22 cellular contexts compared by ENCODE assay signal in the genomic region with DNA sequence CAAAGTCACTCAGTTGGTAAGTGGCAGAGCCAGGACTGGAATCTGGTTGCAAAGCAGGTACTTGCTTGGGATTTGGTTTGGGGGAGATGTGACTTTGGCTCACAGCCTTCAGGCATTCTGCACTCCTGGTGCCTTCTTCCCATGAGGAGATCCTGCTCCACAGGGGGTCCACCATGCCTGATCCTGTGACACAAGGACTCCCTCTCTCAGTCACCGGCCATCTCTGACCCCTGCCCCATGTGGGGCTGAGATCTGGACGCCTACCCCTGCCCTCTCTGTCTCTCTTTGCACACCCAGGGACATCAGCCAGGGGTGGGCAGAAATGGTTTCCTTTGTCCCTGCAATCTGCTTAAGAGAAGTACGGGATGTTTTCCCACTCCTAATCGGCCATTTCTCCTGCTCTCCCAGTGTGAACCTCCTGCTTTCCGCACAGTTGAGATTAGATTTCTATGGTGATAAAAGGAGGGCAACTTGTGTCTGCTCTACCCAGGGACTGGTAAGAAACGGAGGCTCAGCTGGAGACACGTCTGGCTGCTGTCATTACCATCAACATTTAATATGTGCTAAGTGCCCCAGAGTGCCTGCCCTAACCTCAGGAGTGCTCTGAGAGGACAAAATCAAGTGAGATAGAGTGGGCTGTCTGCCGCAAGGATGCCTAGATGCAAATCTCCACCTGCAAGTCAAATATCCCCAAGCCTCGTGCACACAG. TPM values are rescaled to one million over a fixed set of nuclear protein-coding genes. Genes with fewer than 3 reads are reported as not detected.
A peak's percentile ranks its signal among the peaks of the same experiment; 100 is the strongest.
DNase-seq lines count a peak whose midpoint lies in the region; ATAC-seq, FAIRE-seq and TF ChIP-seq lines count a peak whose summit lies in the region.
"Had no signal": no experiment of that assay in that cellular context is flagged by ENCODE, and none has a peak within 500 bp of the region (broad histone marks: within the 10 kb centered on the region; RNA-seq: fewer than 3 reads in every experiment).

No MANE protein-coding gene starts in this region.

- no peak overlapping the region for H3K27ac ChIP-seq in HEK293 (ENCODE audit: extremely low read depth, low read depth, low read length)
- H3K27ac ChIP-seq: KMS-11, parathyroid adenoma, WERI-Rb-1 had no signal

- H3K4me3 ChIP-seq in HEK293 (ENCODE audit: low read depth, low read length) (no peak overlapping the region), bronchial epithelial cell (ENCODE audit: low read depth, low read length) (no peak overlapping the region)
- H3K4me3 ChIP-seq: heart left ventricle had no signal

- FAIRE-seq in bronchial epithelial cell (lab: Jason Lieb, UNC): peak; percentile 32
- FAIRE-seq: H54, small intestine had no signal

- no peak for ATAC-seq in HG02840 (IDR thresholded peaks at IDR 0.05; ENCODE audit: low FRiP score, unreplicated experiment)
- ATAC-seq: activated CD8-positive, alpha-beta T cell treated with anti-CD3 and anti-CD28 coated beads, Interleukin-2, amount 10 ng/mL, durations not matched to agents 7 days and 5 days; heart left ventricle had no signal

- DNase-seq in NCI-H146 (lab: John Stamatoyannopoulos, UW) (peak; percentile 53), bronchial epithelial cell (ENCODE audit: low read depth) (no peak), posterior vena cava (ENCODE audit: low spot score) (peak; percentile 48), T-helper 9 cell (no peak), NCI-H446 treated with DMSO at 0.1 percent for 48 hours (lab: John Stamatoyannopoulos, UW) (no peak)
- DNase-seq: activated CD8-positive, alpha-beta T cell treated with anti-CD3 and anti-CD28 coated beads, Interleukin-2, amount 10 ng/mL, durations not matched to agents 7 days and 5 days; COR-L47; NCI-H524; OCI-M1; SHP77 treated with DMSO at 0.1 percent for 48 hours; small intestine; stimulated activated CD4-positive, alpha-beta T cell treated with anti-CD3 and anti-CD28 coated beads, Interleukin-4, amount 100 ng/mL, for 4 hours; substantia nigra; T-helper 1 cell; WERI-Rb-1 had no signal

- POLR2A ChIA-PET in HEK293 (lab: Yijun Ruan, JAX): no interaction called here

- TF ChIP-seq CTCF in HEK293 (tag by site-specific recombination; IDR thresholded peaks at IDR 0.05): no peak
- TF ChIP-seq CTCF in bronchial epithelial cell (IDR thresholded peaks at IDR 0.05; ENCODE audit: insufficient read depth, low read length, severe bottlenecking): no peak

- peaks cover 7% of the 10 kb centered on the region for H3K27me3 ChIP-seq in bronchial epithelial cell (ENCODE audit: control insufficient read depth, insufficient read depth, low read length)
- H3K27me3 ChIP-seq: heart left ventricle had no signal

- H3K9me3 ChIP-seq in HEK293 (ENCODE audit: control insufficient read depth, insufficient read depth, low read depth, low read length): no peaks in the 10 kb centered on the region

- CTCF ChIA-PET in HEK293 (lab: Yijun Ruan, JAX): no interaction called here

- H3K36me3 ChIP-seq in HEK293 (ENCODE audit: control insufficient read depth in 2 of 2, insufficient read depth in 1 of 2, low read length in 2 of 2) (no peaks in the 10 kb centered on the region), bronchial epithelial cell (ENCODE audit: control insufficient read depth, insufficient read depth, low read length) (no peaks in the 10 kb centered on the region)
- H3K36me3 ChIP-seq: heart left ventricle, WERI-Rb-1 had no signal

- no peaks in the 10 kb centered on the region for H3K4me1 ChIP-seq in HEK293 (ENCODE audit: control insufficient read depth, insufficient read depth, low read length)
- H3K4me1 ChIP-seq: parathyroid adenoma had no signal

- intact Hi-C loops in posterior vena cava (cut with DNase I): no loop called here

TF ChIP-seq in HEK293, 187 proteins besides CTCF, POLR2A, EP300 and RAD21:
- peak; percentile 98 for TF ChIP-seq ZIC2 (tag by site-specific recombination; IDR thresholded peaks at IDR 0.05)
- peak; percentile 31; the same call in 1 of the 2 replicates for TF ChIP-seq SCRT2 (tag by site-specific recombination; IDR thresholded peaks at IDR 0.05)
- TF ChIP-seq TRIM28 (IDR thresholded peaks at IDR 0.05; ENCODE audit: borderline replicate concordance, low read length): 0 out of 2 replicates have a peak, but pooled peaks have one; percentile 39
- peak; percentile 54 for TF ChIP-seq GLIS1 (tag by site-specific recombination; IDR thresholded peaks at IDR 0.05)
- no peak for TF ChIP-seq ZNF37A (tag by site-specific recombination; IDR thresholded peaks at IDR 0.05)
- TF ChIP-seq ZNF19 (tag by site-specific recombination; IDR thresholded peaks at IDR 0.05; ENCODE audit: low read depth): no peak
- TF ChIP-seq, protein P1, sequence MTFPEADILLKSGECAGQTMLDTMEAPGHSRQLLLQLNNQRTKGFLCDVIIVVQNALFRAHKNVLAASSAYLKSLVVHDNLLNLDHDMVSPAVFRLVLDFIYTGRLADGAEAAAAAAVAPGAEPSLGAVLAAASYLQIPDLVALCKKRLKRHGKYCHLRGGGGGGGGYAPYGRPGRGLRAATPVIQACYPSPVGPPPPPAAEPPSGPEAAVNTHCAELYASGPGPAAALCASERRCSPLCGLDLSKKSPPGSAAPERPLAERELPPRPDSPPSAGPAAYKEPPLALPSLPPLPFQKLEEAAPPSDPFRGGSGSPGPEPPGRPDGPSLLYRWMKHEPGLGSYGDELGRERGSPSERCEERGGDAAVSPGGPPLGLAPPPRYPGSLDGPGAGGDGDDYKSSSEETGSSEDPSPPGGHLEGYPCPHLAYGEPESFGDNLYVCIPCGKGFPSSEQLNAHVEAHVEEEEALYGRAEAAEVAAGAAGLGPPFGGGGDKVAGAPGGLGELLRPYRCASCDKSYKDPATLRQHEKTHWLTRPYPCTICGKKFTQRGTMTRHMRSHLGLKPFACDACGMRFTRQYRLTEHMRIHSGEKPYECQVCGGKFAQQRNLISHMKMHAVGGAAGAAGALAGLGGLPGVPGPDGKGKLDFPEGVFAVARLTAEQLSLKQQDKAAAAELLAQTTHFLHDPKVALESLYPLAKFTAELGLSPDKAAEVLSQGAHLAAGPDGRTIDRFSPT (tag by site-specific recombination; IDR thresholded peaks at IDR 0.05): no peak
- TF ChIP-seq, protein P2, sequence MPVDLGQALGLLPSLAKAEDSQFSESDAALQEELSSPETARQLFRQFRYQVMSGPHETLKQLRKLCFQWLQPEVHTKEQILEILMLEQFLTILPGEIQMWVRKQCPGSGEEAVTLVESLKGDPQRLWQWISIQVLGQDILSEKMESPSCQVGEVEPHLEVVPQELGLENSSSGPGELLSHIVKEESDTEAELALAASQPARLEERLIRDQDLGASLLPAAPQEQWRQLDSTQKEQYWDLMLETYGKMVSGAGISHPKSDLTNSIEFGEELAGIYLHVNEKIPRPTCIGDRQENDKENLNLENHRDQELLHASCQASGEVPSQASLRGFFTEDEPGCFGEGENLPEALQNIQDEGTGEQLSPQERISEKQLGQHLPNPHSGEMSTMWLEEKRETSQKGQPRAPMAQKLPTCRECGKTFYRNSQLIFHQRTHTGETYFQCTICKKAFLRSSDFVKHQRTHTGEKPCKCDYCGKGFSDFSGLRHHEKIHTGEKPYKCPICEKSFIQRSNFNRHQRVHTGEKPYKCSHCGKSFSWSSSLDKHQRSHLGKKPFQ (tag by site-specific recombination; IDR thresholded peaks at IDR 0.05): peak; percentile 50; the same call in 1 of the 2 replicates

RNA-seq across cellular contexts. Expression of a gene that starts 11.1 kb away (rescaled TPM):
- total RNA-seq in bronchial epithelial cell (not detected in 2 replicates), posterior vena cava (100 to 1,000 TPM in 1 of 2 donors, 10 to 100 TPM in 1; 62.8 to 107 TPM)
- total RNA-seq: B cell had no signal

RNA-seq across cellular contexts. Expression of a gene that starts 41.6 kb away (rescaled TPM):
- total RNA-seq in bronchial epithelial cell (0.53 and 11.5 TPM in 2 replicates), posterior vena cava (under 1 TPM; 0.24 to 0.37 TPM)

Comparison
In these comparisons a context has a peak if more than half of its experiments do, and no peak if none do; other contexts are left out.
1. DNase-seq: peak in NCI-H146 (single experiment) and posterior vena cava (single experiment); none in bronchial epithelial cell (single experiment), T-helper 9 cell (single experiment) and NCI-H446 treated with DMSO at 0.1 percent for 48 hours (single experiment).
2. RNA of a gene that starts 11.1 kb away (total RNA-seq): 62.8 to 107 TPM in posterior vena cava; not detected in bronchial epithelial cell; every median in the first group is over 10 times any median in the second.